13 cellular contexts compared by ENCODE assay signal in the genomic region with DNA sequence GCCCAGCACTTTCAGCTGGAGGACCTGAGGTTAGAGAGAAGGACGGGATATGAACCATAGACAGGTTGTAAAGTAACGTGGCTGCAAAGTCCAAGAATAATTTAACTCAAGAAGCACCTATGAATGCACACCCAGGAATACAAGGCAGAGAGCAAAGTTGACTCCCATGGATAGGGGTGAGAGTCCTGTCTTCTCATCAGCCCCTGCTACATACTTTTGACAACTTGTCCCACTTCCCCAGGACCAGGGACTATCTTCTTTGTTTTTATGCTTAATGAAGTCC.
A peak's percentile ranks its signal among the peaks of the same experiment; 100 is the strongest.
DNase-seq lines count a peak whose midpoint lies in the region; ATAC-seq and TF ChIP-seq lines count a peak whose summit lies in the region.
"Had no signal": no experiment of that assay in that cellular context is flagged by ENCODE, and none has a peak within 500 bp of the region (broad histone marks: within the 10 kb centered on the region; RNA-seq: fewer than 3 reads in every experiment).

No MANE protein-coding gene starts in this region.

- no peak for TF ChIP-seq CTCF in CD14-positive monocyte (IDR thresholded peaks at IDR 0.05)

- no CpG with 5 or more reads among the region's 2 CpGs for WGBS in neuronal stem cell (ENCODE audit: extremely low coverage in 2 of 2, insufficient read length in 2 of 2, insufficient replicate concordance in 1 of 2), 2 donors

- no peak overlapping the region for H3K9ac ChIP-seq in neuronal stem cell (ENCODE audit: low read depth, low read length, poor library complexity)

- no peak overlapping the region for H3K4ac ChIP-seq in neuronal stem cell (ENCODE audit: low read length)

- H3K27ac Mint-ChIP-seq in CD14-positive monocyte, result peak overlapping the region; percentile 35 to 99 (median 97)
- H3K27ac Mint-ChIP-seq in IgD-negative memory B cell, result peak overlapping the region; percentile 60 to 90 (median 83)
- H3K27ac Mint-ChIP-seq in activated naive CD8-positive, alpha-beta T cell treated with anti-CD3 and anti-CD28 coated beads, Interleukin-2, amount 50 U/mL, for 24 hours, result peak overlapping the region; percentile 50

- no peak overlapping the region for H4K8ac ChIP-seq in neuronal stem cell (ENCODE audit: low read depth, low read length)

- no peak overlapping the region for H2BK5ac ChIP-seq in neuronal stem cell (ENCODE audit: low read length)

- H3K9me3 ChIP-seq in neuronal stem cell (replicated peaks in 1 of 2; ENCODE audit: control insufficient read depth in 2 of 2, insufficient read depth in 1 of 2, low read depth in 1 of 2, low read length in 2 of 2), result no peaks in the 10 kb centered on the region
- H3K9me3 ChIP-seq: suprapubic skin had no signal

- no peak for ATAC-seq in activated naive CD8-positive, alpha-beta T cell treated with anti-CD3 and anti-CD28 coated beads, Interleukin-2, amount 50 U/mL, for 24 hours
- ATAC-seq in GM18498 (IDR thresholded peaks at IDR 0.05; ENCODE audit: unreplicated experiment), result no peak
- no peak for ATAC-seq in HG02970 (IDR thresholded peaks at IDR 0.05; ENCODE audit: low FRiP score, unreplicated experiment)

- no peak overlapping the region for H3K18ac ChIP-seq in neuronal stem cell (ENCODE audit: low read length)

- peaks cover 0 to under 1% (median 0%) of the 10 kb centered on the region in 3 donors for H3K27me3 Mint-ChIP-seq in CD14-positive monocyte (ENCODE audit: low read depth in 3 of 3)
- H3K27me3 Mint-ChIP-seq in IgD-negative memory B cell, result peaks cover 1% of the 10 kb centered on the region
- no peaks in the 10 kb centered on the region for H3K27me3 Mint-ChIP-seq in activated naive CD8-positive, alpha-beta T cell treated with anti-CD3 and anti-CD28 coated beads, Interleukin-2, amount 50 U/mL, for 24 hours

- no peak for DNase-seq in CD14-positive monocyte (ENCODE audit: low spot score)
- no peak for DNase-seq in activated naive CD8-positive, alpha-beta T cell treated with anti-CD3 and anti-CD28 coated beads, Interleukin-2, amount 50 U/mL, for 24 hours
- no peak for DNase-seq in neuronal stem cell (ENCODE audit: low spot score)
- no peak for DNase-seq in SHP77 (lab: John Stamatoyannopoulos, UW)
- no peak for DNase-seq in GM03348 (ENCODE audit: low spot score)
- DNase-seq: activated effector memory CD4-positive, alpha-beta T cell treated with anti-CD3 and anti-CD28 coated beads, Interleukin-2, amount 50 U/mL, for 16 hours; effector CD4-positive, alpha-beta T cell; NCI-H1436 treated with DMSO at 0.1 percent for 48 hours had no signal

- H2BK12ac ChIP-seq in neuronal stem cell (ENCODE audit: low read length), result no peak overlapping the region

- no peak overlapping the region for H2BK120ac ChIP-seq in neuronal stem cell (ENCODE audit: low read depth, low read length)

- H3K4me3 ChIP-seq in neuronal stem cell (ENCODE audit: low read length in 2 of 2), result no peak overlapping the region
- H3K4me3 ChIP-seq: suprapubic skin had no signal

- H4K91ac ChIP-seq in neuronal stem cell (ENCODE audit: low read depth, low read length, poor library complexity), result no peak overlapping the region

- peaks cover 2% of the 10 kb centered on the region for H3K79me1 ChIP-seq in neuronal stem cell (ENCODE audit: low read depth, low read length)

- no peak overlapping the region for H3K4me3 Mint-ChIP-seq in CD14-positive monocyte
- peak overlapping the region in 2 of 4 donors; percentile 11 to 24 for H3K4me3 Mint-ChIP-seq in IgD-negative memory B cell
- H3K4me3 Mint-ChIP-seq in activated naive CD8-positive, alpha-beta T cell treated with anti-CD3 and anti-CD28 coated beads, Interleukin-2, amount 50 U/mL, for 24 hours, result no peak overlapping the region
- H3K4me3 Mint-ChIP-seq: brain had no signal

- H3K4me2 ChIP-seq in neuronal stem cell (ENCODE audit: insufficient read depth, low read length, poor library complexity, severe bottlenecking), result no peak overlapping the region

- no peak overlapping the region for H2AK5ac ChIP-seq in neuronal stem cell (ENCODE audit: low read depth, low read length)

- H3K4me1 Mint-ChIP-seq in CD14-positive monocyte, result peaks cover 73% of the 10 kb centered on the region
- H3K4me1 Mint-ChIP-seq in IgD-negative memory B cell, result peaks cover 59 to 70% (median 68%) of the 10 kb centered on the region in 3 donors
- peaks cover 90% of the 10 kb centered on the region for H3K4me1 Mint-ChIP-seq in activated naive CD8-positive, alpha-beta T cell treated with anti-CD3 and anti-CD28 coated beads, Interleukin-2, amount 50 U/mL, for 24 hours

- no peak overlapping the region for H2BK15ac ChIP-seq in neuronal stem cell (ENCODE audit: low read length)

- H3K14ac ChIP-seq in neuronal stem cell (ENCODE audit: low read length), result peak overlapping the region; percentile 15

- no peak overlapping the region for H3K23ac ChIP-seq in neuronal stem cell (ENCODE audit: low read depth, low read length, poor library complexity)

- no peak overlapping the region for H2AFZ ChIP-seq in neuronal stem cell (ENCODE audit: low read length)

- peaks cover 0 to 2% (median 0%) of the 10 kb centered on the region in 3 experiments for H3K27me3 ChIP-seq in neuronal stem cell (ENCODE audit: control insufficient read depth in 3 of 3, insufficient read depth in 3 of 3, low read depth in 1 of 3, low read length in 3 of 3)
- H3K27me3 ChIP-seq: suprapubic skin had no signal

- peaks cover 17 to 28% of the 10 kb centered on the region in 2 donors for H3K4me1 ChIP-seq in neuronal stem cell (ENCODE audit: control insufficient read depth in 2 of 2, insufficient read depth in 1 of 2, low read depth in 1 of 2, low read length in 2 of 2)

- no peak overlapping the region for H3K27ac ChIP-seq in neuronal stem cell (replicated peaks; ENCODE audit: low read length)
- H3K27ac ChIP-seq: suprapubic skin had no signal

- intact Hi-C loops in CD14-positive monocyte (cut with micrococcal nuclease), result loop anchor here (10.0 kb wide), 2 partner anchors 46 to 104 kb away; partner anchors contain the start of gene XYLT1 (in 1 of the 2)

- H3K9me3 Mint-ChIP-seq in CD14-positive monocyte (no peaks in the 10 kb centered on the region), IgD-negative memory B cell (peaks cover 0 to 3% (median 1%) of the 10 kb centered on the region in 3 donors)
- H3K9me3 Mint-ChIP-seq in activated naive CD8-positive, alpha-beta T cell treated with anti-CD3 and anti-CD28 coated beads, Interleukin-2, amount 50 U/mL, for 24 hours, result no peaks in the 10 kb centered on the region

- no peaks in the 10 kb centered on the region for H3K36me3 ChIP-seq in neuronal stem cell (replicated peaks in 1 of 2; ENCODE audit: control insufficient read depth in 2 of 2, insufficient read depth in 2 of 2, low read length in 2 of 2)
- H3K36me3 ChIP-seq: suprapubic skin had no signal

- H3K36me3 Mint-ChIP-seq in CD14-positive monocyte, result peaks cover 11 to 12% of the 10 kb centered on the region in 2 donors
- H3K36me3 Mint-ChIP-seq in IgD-negative memory B cell, result peaks cover 4% of the 10 kb centered on the region
- H3K36me3 Mint-ChIP-seq in activated naive CD8-positive, alpha-beta T cell treated with anti-CD3 and anti-CD28 coated beads, Interleukin-2, amount 50 U/mL, for 24 hours (ENCODE audit: low read depth), result no peaks in the 10 kb centered on the region
- H3K36me3 Mint-ChIP-seq: brain had no signal
